Comparison of ENCODE assay signal across 9 cellular contexts in genomic region chr6:57174511-57174907, GRCh38. TPM values are rescaled to one million over a fixed set of nuclear protein-coding genes. Genes with fewer than 3 reads are reported as not detected.
A peak's percentile ranks its signal among the peaks of the same experiment; 100 is the strongest.
DNase-seq lines count a peak whose midpoint lies in the region; ATAC-seq and TF ChIP-seq lines count a peak whose summit lies in the region.
"Had no signal": no experiment of that assay in that cellular context is flagged by ENCODE, and none has a peak within 500 bp of the region (broad histone marks: within the 10 kb centered on the region; RNA-seq: fewer than 3 reads in every experiment).

No MANE protein-coding gene starts in this region.

- peaks cover 71% of the 10 kb centered on the region for H3K79me2 ChIP-seq in DOHH2 (ENCODE audit: control insufficient read depth, low read length)

- H3K23ac ChIP-seq in IMR-90 (ENCODE audit: low read depth, low read length): no peak overlapping the region; the same call in 1 of the 2 replicates

- no peak overlapping the region for H2AFZ ChIP-seq in IMR-90 (replicated peaks; ENCODE audit: low read length, poor library complexity)

- H3K14ac ChIP-seq in IMR-90 (replicated peaks; ENCODE audit: low read depth, low read length): no peak overlapping the region

- no peak overlapping the region for H4K5ac ChIP-seq in IMR-90 (ENCODE audit: low read depth, low read length)

- H3K4me3 ChIP-seq in DOHH2 (ENCODE audit: low read length) (peak overlapping the region; percentile 82), IMR-90 (ENCODE audit: insufficient read depth, low read depth, low read length) (peak overlapping the region; percentile 97), prostate gland (no peak overlapping the region)

- WGBS in IMR-90 (ENCODE audit: extremely low coverage in 2 of 2, insufficient read length in 1 of 2), 2 experiments: no CpG with 5 or more reads among the region's 3 CpGs
- 80% methylated on average over 3 of the region's 3 CpGs for WGBS in prostate gland

- ATAC-seq in IMR-90 (ENCODE audit: low read depth): no peak
- ATAC-seq in GM21360 (IDR thresholded peaks at IDR 0.05; ENCODE audit: unreplicated experiment): no peak
- ATAC-seq in HG02763 (IDR thresholded peaks at IDR 0.05; ENCODE audit: unreplicated experiment): no peak

- peak overlapping the region; percentile 97; the same call in 1 of the 2 replicates for H3K9ac ChIP-seq in IMR-90 (ENCODE audit: low read depth, low read length)

- peaks cover 13% of the 10 kb centered on the region for H3K9me1 ChIP-seq in IMR-90 (ENCODE audit: insufficient read depth, low read length)

- H3K36me3 ChIP-seq in DOHH2 (ENCODE audit: control insufficient read depth, low read length) (peaks cover 49% of the 10 kb centered on the region), IMR-90 (ENCODE audit: control insufficient read depth, insufficient read depth, low read length) (peaks cover 15% of the 10 kb centered on the region), prostate gland (no peaks in the 10 kb centered on the region)

- CTCF ChIA-PET in IMR-90 (lab: Yijun Ruan, JAX): no interaction called here

- H4K8ac ChIP-seq in IMR-90 (ENCODE audit: low read depth in 2 of 2, low read length in 2 of 2): no peak overlapping the region; a peak in 1 of 4 replicates

- peak overlapping the region; percentile 92 for H3K4me3 Mint-ChIP-seq in chondrocyte (ENCODE audit: unreplicated experiment)

- peak overlapping the region; percentile 81; the same call in 1 of the 2 replicates for H3K4ac ChIP-seq in IMR-90 (ENCODE audit: low read depth, low read length)

- peak overlapping the region; percentile 94 for H2BK5ac ChIP-seq in IMR-90 (ENCODE audit: low read depth, low read length, poor library complexity, severe bottlenecking)

- peak overlapping the region; percentile 96 for H3K27ac Mint-ChIP-seq in chondrocyte (ENCODE audit: unreplicated experiment)

- TF ChIP-seq RAD21 in IMR-90 (IDR thresholded peaks at IDR 0.05; ENCODE audit: low read length): no peak

- H3K27ac ChIP-seq in DOHH2 (ENCODE audit: low read depth, low read length) (no peak overlapping the region), IMR-90 (ENCODE audit: insufficient read depth, low read length) (peak overlapping the region; percentile 14; the same call in 1 of the 2 replicates), prostate gland (peak overlapping the region; percentile 5 to 89)

- POLR2A ChIA-PET in IMR-90 (lab: Charles Lee; ENCODE audit: unreplicated experiment): no interaction called here

- peaks cover 8% of the 10 kb centered on the region for H3F3A ChIP-seq in DOHH2 (ENCODE audit: control insufficient read depth, insufficient read depth)

- H3K4me1 ChIP-seq in DOHH2 (ENCODE audit: control insufficient read depth, low read length) (peaks cover 24% of the 10 kb centered on the region), IMR-90 (ENCODE audit: control insufficient read depth, insufficient read depth, low read length) (peaks cover 16% of the 10 kb centered on the region), prostate gland (replicated peaks) (no peaks in the 10 kb centered on the region)

- H2AK9ac ChIP-seq in IMR-90 (replicated peaks; ENCODE audit: low read depth, low read length, poor library complexity): no peak overlapping the region

- no TSS peak for BruUV-seq in IMR-90 (replicated peaks; lab: Mats Ljungman, UMichigan)

- H3K36me3 Mint-ChIP-seq in chondrocyte (ENCODE audit: low read depth): peaks cover 4% of the 10 kb centered on the region

- H3K27me3 ChIP-seq in DOHH2 (ENCODE audit: control insufficient read depth, low read length) (no peaks in the 10 kb centered on the region), IMR-90 (ENCODE audit: control insufficient read depth, insufficient read depth, low read length) (no peaks in the 10 kb centered on the region), prostate gland (replicated peaks; ENCODE audit: insufficient read depth) (no peaks in the 10 kb centered on the region)

- no peak for DNase-seq in IMR-90
- DNase-seq in chondrocyte (ENCODE audit: low spot score): no peak
- DNase-seq in prostate gland (ENCODE audit: low spot score): no peak
- DNase-seq in HCEC 1CT: no peak
- no peak for DNase-seq in DMS 273 treated with DMSO at 0.1 percent for 48 hours (lab: John Stamatoyannopoulos, UW)
- DNase-seq: NCI-H2107 had no signal

- H4K20me1 ChIP-seq in DOHH2 (ENCODE audit: control insufficient read depth, insufficient read depth, low read depth, low read length) (no peaks in the 10 kb centered on the region), IMR-90 (ENCODE audit: insufficient read depth, low read length) (peaks cover 36% of the 10 kb centered on the region)

- H3K9me3 ChIP-seq in DOHH2 (ENCODE audit: control insufficient read depth, insufficient read depth, low read length) (no peaks in the 10 kb centered on the region), IMR-90 (ENCODE audit: control insufficient read depth, insufficient read depth, low read length) (no peaks in the 10 kb centered on the region), prostate gland (no peaks in the 10 kb centered on the region)

- no peak overlapping the region for H3K18ac ChIP-seq in IMR-90 (ENCODE audit: low read depth, low read length)

- H2BK20ac ChIP-seq in IMR-90 (ENCODE audit: low read depth, low read length): no peak overlapping the region

- H3K27me3 Mint-ChIP-seq in chondrocyte (ENCODE audit: low read depth): no peaks in the 10 kb centered on the region

- intact Hi-C loops in IMR-90 (cut with micrococcal nuclease): loop anchor here (2.0 to 5.0 kb wide), 4 partner anchors 92 to 272 kb away; partner anchors contain the start of genes BEND6 and KIAA1586
- intact Hi-C loops in prostate gland (cut with DNase I): loop anchor here (5.0 to 10.0 kb wide), 2 partner anchors 143 to 220 kb away; partner anchors contain the start of genes BEND6 and PRIM2

- TF ChIP-seq POLR2A in IMR-90 (IDR thresholded peaks at IDR 0.05; ENCODE audit: low read depth, low read length) (no peak), prostate gland (IDR thresholded peaks at IDR 0.05) (no peak)

- H3K4me1 Mint-ChIP-seq in chondrocyte (ENCODE audit: low read depth): peaks cover 66% of the 10 kb centered on the region

- no peak overlapping the region for H2BK15ac ChIP-seq in IMR-90 (ENCODE audit: low read depth, low read length)

- H3K9me2 ChIP-seq in DOHH2 (replicated peaks; ENCODE audit: control insufficient read depth, low read length): no peaks in the 10 kb centered on the region

- H3K4me2 ChIP-seq in DOHH2 (ENCODE audit: low read length): peak overlapping the region; percentile 84
- H3K4me2 ChIP-seq in IMR-90 (ENCODE audit: low read depth, low read length): peak overlapping the region; percentile 95

- H3K56ac ChIP-seq in IMR-90 (ENCODE audit: extremely low read depth, insufficient read depth, low read length): no peak overlapping the region

- H2AK5ac ChIP-seq in IMR-90 (ENCODE audit: low read depth, low read length): no peak overlapping the region

- H4K91ac ChIP-seq in IMR-90 (ENCODE audit: insufficient read depth, low read depth, low read length): no peak overlapping the region

- H3K79me1 ChIP-seq in IMR-90 (ENCODE audit: low read depth in 1 of 2, low read length in 2 of 2): peaks cover 0 to 39% of the 10 kb centered on the region in 2 experiments; a peak in 3 of 4 replicates

- no peak overlapping the region for H2BK120ac ChIP-seq in IMR-90 (ENCODE audit: low read depth, low read length)

- TF ChIP-seq CTCF in DOHH2 (IDR thresholded peaks at IDR 0.05; ENCODE audit: low read depth, low read length, poor library complexity, severe bottlenecking) (no peak), IMR-90 (conservative IDR thresholded peaks at IDR 0.05; ENCODE audit: low read depth, low read length) (no peak), chondrocyte (IDR thresholded peaks at IDR 0.05) (no peak), prostate gland (IDR thresholded peaks at IDR 0.05) (no peak)

- H3K9me3 Mint-ChIP-seq in chondrocyte (ENCODE audit: low read depth): no peaks in the 10 kb centered on the region

- dilution Hi-C loops in IMR-90 (cut with HindIII; ENCODE audit: low sequenced_read_pairs, unreplicated experiment): no loop called here

- in situ Hi-C loops in IMR-90 (cut with MboI; ENCODE audit: low sequenced_read_pairs): no loop called here

TF ChIP-seq in IMR-90, 13 proteins besides CTCF, POLR2A, EP300 and RAD21 (continues in another document):
- no peak for TF ChIP-seq FOS (IDR thresholded peaks at IDR 0.05; ENCODE audit: low read depth, low read length)
- no peak for TF ChIP-seq NFE2L2 (IDR thresholded peaks at IDR 0.05; ENCODE audit: low read depth, low read length)
- no peak for TF ChIP-seq BHLHE40 (IDR thresholded peaks at IDR 0.05; ENCODE audit: low read depth, low read length)
- no peak for TF ChIP-seq RCOR1 (IDR thresholded peaks at IDR 0.05; ENCODE audit: insufficient replicate concordance, low read length)
- no peak for TF ChIP-seq CHD1 (IDR thresholded peaks at IDR 0.05; ENCODE audit: low read depth, low read length)
- TF ChIP-seq MXI1 (IDR thresholded peaks at IDR 0.05; ENCODE audit: borderline replicate concordance, low read depth, low read length): no peak
- TF ChIP-seq MAZ (IDR thresholded peaks at IDR 0.05; ENCODE audit: borderline replicate concordance, low read depth, low read length): no peak
- no peak for TF ChIP-seq ELK1 (IDR thresholded peaks at IDR 0.05; ENCODE audit: borderline replicate concordance, low read depth, low read length)
- no peak for TF ChIP-seq RFX5 (IDR thresholded peaks at IDR 0.05; ENCODE audit: low read depth, low read length)
- no peak for TF ChIP-seq MAFK (IDR thresholded peaks at IDR 0.05; ENCODE audit: low read depth, low read length)

RNA-seq across cellular contexts. Expression of gene BAG2, which starts 2.4 kb away (rescaled TPM):
- total RNA-seq in IMR-90 (2012; rRNA removed) (10.0 and 19.2 TPM in 2 replicates), chondrocyte (12.1 to 13.7 TPM (median 12.1 TPM) in 3 replicates), prostate gland (1 to 10 TPM; 5.4 to 6.8 TPM)
- 6.7 and 8.1 TPM in 2 replicates for polyA plus RNA-seq in IMR-90 (2012; rRNA removed)
- 2.7 and 3.0 TPM in 2 replicates for polyA plus RNA-seq in IMR-90 (2012; cell fraction: cytosol; rRNA removed)
- 1.2 and 4.9 TPM in 2 replicates for polyA plus RNA-seq in IMR-90 (2012; cell fraction: nucleus; rRNA removed; ENCODE audit: low replicate concordance)

RNA-seq across cellular contexts. Expression of gene RAB23, which starts 47.6 kb away (rescaled TPM):
- total RNA-seq in IMR-90 (2012; rRNA removed) (13.3 and 28.9 TPM in 2 replicates), chondrocyte (69.7 to 79.4 TPM (median 78.4 TPM) in 3 replicates), prostate gland (10 to 100 TPM; 20.4 to 22.3 TPM)
- polyA plus RNA-seq in IMR-90 (2012; rRNA removed): 7.8 and 10.8 TPM in 2 replicates
- polyA plus RNA-seq in IMR-90 (2012; cell fraction: cytosol; rRNA removed): 1.8 and 2.0 TPM in 2 replicates
- 0.72 and 6.9 TPM in 2 replicates for polyA plus RNA-seq in IMR-90 (2012; cell fraction: nucleus; rRNA removed; ENCODE audit: low replicate concordance)

Comparison
In these comparisons a context has a peak if more than half of its experiments do, and no peak if none do; other contexts are left out.
1. H3K4me3 ChIP-seq: peak in DOHH2 (single experiment) and IMR-90 (single experiment); none in prostate gland (0 of 2).